In genomic region chr2:1722692-1723091, GRCh38 we compare ENCODE assay signal across 24 cellular contexts. TPM values are rescaled to one million over a fixed set of nuclear protein-coding genes. Genes with fewer than 3 reads are reported as not detected.
DNase-seq lines count a peak whose midpoint lies in the region; ATAC-seq, FAIRE-seq and TF ChIP-seq lines count a peak whose summit lies in the region.
"Had no signal": no experiment of that assay in that cellular context is flagged by ENCODE, and none has a peak within 500 bp of the region (broad histone marks: within the 10 kb centered on the region; RNA-seq: fewer than 3 reads in every experiment).

No MANE protein-coding gene starts in this region.

- in situ Hi-C loops in gastrocnemius medialis (cut with MboI; ENCODE audit: low sequenced_read_pairs in 4 of 4), result no loop called here

- H3K4me3 ChIP-seq in gastrocnemius medialis, result no peak overlapping the region
- H3K4me3 ChIP-seq: ovary, Peyer's patch had no signal

- ATAC-seq in foreskin keratinocyte (no peak), gastrocnemius medialis (no peak), HG03095 (IDR thresholded peaks at IDR 0.05; ENCODE audit: unreplicated experiment) (no peak)
- ATAC-seq: effector memory CD8-positive, alpha-beta T cell; sciatic nerve had no signal

- CTCF ChIA-PET in RWPE1 (lab: Yijun Ruan, JAX), result interaction anchor here (0.5 kb wide), 1 partner anchor 1092 kb away, joined by 3 read pairs; no protein-coding TSS in a partner anchor

- DNase-seq in GM12891 (ENCODE audit: insufficient read length, low spot score) (no peak), RWPE1 (ENCODE audit: low spot score) (no peak), foreskin keratinocyte (no peak), gastrocnemius medialis (no peak)
- no peak for DNase-seq in activated CD4-positive, alpha-beta T cell treated with anti-CD3 and anti-CD28 coated beads, Interleukin-2, amount 10 ng/mL, durations not matched to agents 24 days and 14 days
- no peak for DNase-seq in activated T-cell treated with anti-CD3 and anti-CD28 coated beads, Interleukin-2, amount 50 U/mL, for 1 hour
- DNase-seq in activated CD4-positive, CD25-positive, alpha-beta regulatory T cell treated with anti-CD3 and anti-CD28 coated beads, Interleukin-2, amount 50 U/mL, for 72 hours, result no peak
- DNase-seq: COR-L47; DND-41; effector memory CD8-positive, alpha-beta T cell; KG1; MV-4-11; naive B cell; NCI-H1930; NCI-H345; ovary; Peyer's patch; stimulated activated CD4-positive, alpha-beta T cell treated with anti-CD3 and anti-CD28 coated beads, Interleukin-1b, Interleukin-23, amount 100 ng/mL, for 48 hours; stimulated activated naive CD4-positive, alpha-beta T cell treated with Interleukin-2 at 50 U/mL for 16 hours had no signal

- H3K27ac ChIP-seq in RWPE1 (peak overlapping the region; percentile 100), foreskin keratinocyte (peak overlapping the region; percentile 99), gastrocnemius medialis (peak overlapping the region; percentile 74 to 82 (median 78))
- H3K27ac ChIP-seq: ovary had no signal

- POLR2A ChIA-PET in RWPE1 (lab: Yijun Ruan, JAX; ENCODE audit: low non-redundant PET), result no interaction called here

- H3K4me3 Mint-ChIP-seq in activated CD4-positive, alpha-beta T cell treated with anti-CD3 and anti-CD28 coated beads, Interleukin-2, amount 10 ng/mL, durations not matched to agents 24 days and 14 days, result no peak overlapping the region
- H3K4me3 Mint-ChIP-seq: activated naive CD8-positive, alpha-beta T cell; effector memory CD8-positive, alpha-beta T cell; memory B cell; naive B cell; type B pancreatic cell had no signal

- H3K9me3 ChIP-seq in gastrocnemius medialis, result no peaks in the 10 kb centered on the region
- H3K9me3 ChIP-seq: ovary, Peyer's patch had no signal

- TF ChIP-seq CTCF in RWPE1 (conservative IDR thresholded peaks at IDR 0.05; ENCODE audit: low read depth) (no peak), foreskin keratinocyte (conservative IDR thresholded peaks at IDR 0.05) (no peak), gastrocnemius medialis (IDR thresholded peaks at IDR 0.05 in 4 of 5, conservative IDR thresholded peaks at IDR 0.05 in 1 of 5) (no peak)

- peaks cover 26% of the 10 kb centered on the region for H3K4me1 ChIP-seq in foreskin keratinocyte
- peaks cover 3 to 20% of the 10 kb centered on the region in 2 donors for H3K4me1 ChIP-seq in gastrocnemius medialis

- intact Hi-C loops in gastrocnemius medialis (cut with DNase I; ENCODE audit: low total_unique reads), result no loop called here
- intact Hi-C loops in activated CD4-positive, alpha-beta T cell treated with anti-CD3 and anti-CD28 coated beads, Interleukin-2, amount 10 ng/mL, durations not matched to agents 24 days and 14 days (cut with micrococcal nuclease), result no loop called here

- peak; percentile 62 for FAIRE-seq in GM12891 (lab: Jason Lieb, UNC)

- no peaks in the 10 kb centered on the region for H3K4me1 Mint-ChIP-seq in activated CD4-positive, alpha-beta T cell treated with anti-CD3 and anti-CD28 coated beads, Interleukin-2, amount 10 ng/mL, durations not matched to agents 24 days and 14 days
- H3K4me1 Mint-ChIP-seq: memory B cell had no signal

- H3K36me3 ChIP-seq in gastrocnemius medialis, result no peaks in the 10 kb centered on the region
- H3K36me3 ChIP-seq: ovary, Peyer's patch had no signal

- no peak overlapping the region for H3K27ac Mint-ChIP-seq in activated CD4-positive, alpha-beta T cell treated with anti-CD3 and anti-CD28 coated beads, Interleukin-2, amount 10 ng/mL, durations not matched to agents 24 days and 14 days
- H3K27ac Mint-ChIP-seq: activated naive CD8-positive, alpha-beta T cell; effector memory CD8-positive, alpha-beta T cell; memory B cell; naive B cell; type B pancreatic cell had no signal

- TF ChIP-seq POLR2A in GM12891 (IDR thresholded peaks at IDR 0.05; ENCODE audit: low read depth, low read length) (no peak), gastrocnemius medialis (IDR thresholded peaks at IDR 0.05) (no peak)

- H3K27me3 ChIP-seq in foreskin keratinocyte (no peaks in the 10 kb centered on the region), gastrocnemius medialis (peaks cover 0 to 9% (median 8%) of the 10 kb centered on the region in 3 donors)
- H3K27me3 ChIP-seq: ovary, Peyer's patch had no signal

- no peaks in the 10 kb centered on the region for H3K9me3 Mint-ChIP-seq in activated CD4-positive, alpha-beta T cell treated with anti-CD3 and anti-CD28 coated beads, Interleukin-2, amount 10 ng/mL, durations not matched to agents 24 days and 14 days
- H3K9me3 Mint-ChIP-seq: type B pancreatic cell had no signal

- H3K36me3 Mint-ChIP-seq in activated CD4-positive, alpha-beta T cell treated with anti-CD3 and anti-CD28 coated beads, Interleukin-2, amount 10 ng/mL, durations not matched to agents 24 days and 14 days (ENCODE audit: low read depth), result no peaks in the 10 kb centered on the region
- H3K36me3 Mint-ChIP-seq: activated naive CD8-positive, alpha-beta T cell; naive B cell had no signal

- no peaks in the 10 kb centered on the region for H3K27me3 Mint-ChIP-seq in activated CD4-positive, alpha-beta T cell treated with anti-CD3 and anti-CD28 coated beads, Interleukin-2, amount 10 ng/mL, durations not matched to agents 24 days and 14 days
- H3K27me3 Mint-ChIP-seq: activated naive CD8-positive, alpha-beta T cell; effector memory CD8-positive, alpha-beta T cell; type B pancreatic cell had no signal

TF ChIP-seq in GM12891, 5 proteins besides CTCF, POLR2A, EP300 and RAD21:
- TF ChIP-seq SPI1 (IDR thresholded peaks at IDR 0.05; ENCODE audit: low read depth, low read length), result no peak
- no peak for TF ChIP-seq TAF1 (IDR thresholded peaks at IDR 0.05; ENCODE audit: low read depth, low read length)
- TF ChIP-seq PAX5 (IDR thresholded peaks at IDR 0.05; ENCODE audit: insufficient read depth, low read length, severe bottlenecking), result no peak
- TF ChIP-seq POU2F2 (IDR thresholded peaks at IDR 0.05; ENCODE audit: low read depth, low read length), result no peak
- TF ChIP-seq POLR2AphosphoS5 (IDR thresholded peaks at IDR 0.05; ENCODE audit: low read depth, low read length), result no peak
TF ChIP-seq in GM12891: peak in this region for 0.

RNA-seq across cellular contexts. Expression of gene PXDN, which starts 21.6 kb away (rescaled TPM):
- 8.3 TPM for polyA plus RNA-seq in GM12891 (2012; ENCODE audit: low read depth, missing spikeins)
- total RNA-seq in foreskin keratinocyte (91.4 and 96.5 TPM in 2 replicates), gastrocnemius medialis (10 to 100 TPM in 2 of 4 donors, 1 to 10 TPM in 2; 7.8 to 13.4 (median 10.3) TPM)
- 26.9 and 28.0 TPM in 2 replicates for polyA plus RNA-seq in foreskin keratinocyte
- total RNA-seq in activated CD4-positive, alpha-beta T cell treated with anti-CD3 and anti-CD28 coated beads, Interleukin-2, amount 10 ng/mL, durations not matched to agents 24 days and 14 days, result 1.1 and 1.3 TPM in 2 replicates
